Comparison of ENCODE assay signal across 1 cellular context in the genomic region with DNA sequence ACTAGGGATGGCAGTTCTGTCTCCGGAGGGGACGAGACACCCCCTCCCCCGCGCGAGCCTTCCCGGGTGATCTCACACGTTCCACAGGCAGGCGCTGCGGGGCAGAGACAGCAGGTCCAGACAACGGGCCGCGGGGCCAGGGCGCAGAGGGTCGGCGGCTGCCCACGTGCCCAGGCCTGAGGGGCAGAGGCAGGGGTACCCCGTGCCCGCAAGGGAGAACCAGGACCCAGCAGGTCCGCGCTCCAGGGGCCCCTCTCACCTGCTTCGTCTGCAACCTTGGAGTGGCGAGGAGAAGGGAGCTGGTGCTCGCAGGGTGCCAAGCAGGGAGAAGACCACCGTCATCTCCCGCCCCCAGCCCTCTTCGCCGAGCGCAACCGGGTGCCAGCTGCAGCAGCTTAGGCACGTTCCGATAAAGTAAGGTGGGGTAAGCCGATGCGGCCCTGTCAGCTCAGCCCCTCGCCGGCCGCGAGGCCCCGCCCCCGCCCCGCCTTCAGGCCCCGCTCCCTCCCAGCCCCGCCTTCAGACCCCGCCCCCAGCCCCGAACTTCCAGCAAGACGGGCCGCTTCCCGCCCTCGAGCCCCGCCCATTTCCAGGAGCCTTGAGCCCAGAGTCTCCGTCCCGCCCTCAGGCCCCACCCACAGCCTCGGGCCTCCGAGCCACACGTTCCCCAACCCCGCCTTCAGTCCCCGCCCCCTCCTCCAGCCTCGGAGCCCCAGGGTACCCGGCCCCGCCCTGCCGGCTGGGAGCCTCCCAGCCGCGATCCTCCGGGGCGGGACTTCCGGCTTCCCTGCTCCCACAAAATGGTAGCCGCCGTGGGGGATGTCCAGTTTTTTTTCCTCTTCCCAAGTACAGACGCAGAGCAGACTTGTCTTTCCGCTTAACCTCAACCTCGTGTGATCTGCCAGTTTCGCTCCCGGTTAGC.
TF ChIP-seq lines count a peak whose summit lies in the region.

A gene with protein sequence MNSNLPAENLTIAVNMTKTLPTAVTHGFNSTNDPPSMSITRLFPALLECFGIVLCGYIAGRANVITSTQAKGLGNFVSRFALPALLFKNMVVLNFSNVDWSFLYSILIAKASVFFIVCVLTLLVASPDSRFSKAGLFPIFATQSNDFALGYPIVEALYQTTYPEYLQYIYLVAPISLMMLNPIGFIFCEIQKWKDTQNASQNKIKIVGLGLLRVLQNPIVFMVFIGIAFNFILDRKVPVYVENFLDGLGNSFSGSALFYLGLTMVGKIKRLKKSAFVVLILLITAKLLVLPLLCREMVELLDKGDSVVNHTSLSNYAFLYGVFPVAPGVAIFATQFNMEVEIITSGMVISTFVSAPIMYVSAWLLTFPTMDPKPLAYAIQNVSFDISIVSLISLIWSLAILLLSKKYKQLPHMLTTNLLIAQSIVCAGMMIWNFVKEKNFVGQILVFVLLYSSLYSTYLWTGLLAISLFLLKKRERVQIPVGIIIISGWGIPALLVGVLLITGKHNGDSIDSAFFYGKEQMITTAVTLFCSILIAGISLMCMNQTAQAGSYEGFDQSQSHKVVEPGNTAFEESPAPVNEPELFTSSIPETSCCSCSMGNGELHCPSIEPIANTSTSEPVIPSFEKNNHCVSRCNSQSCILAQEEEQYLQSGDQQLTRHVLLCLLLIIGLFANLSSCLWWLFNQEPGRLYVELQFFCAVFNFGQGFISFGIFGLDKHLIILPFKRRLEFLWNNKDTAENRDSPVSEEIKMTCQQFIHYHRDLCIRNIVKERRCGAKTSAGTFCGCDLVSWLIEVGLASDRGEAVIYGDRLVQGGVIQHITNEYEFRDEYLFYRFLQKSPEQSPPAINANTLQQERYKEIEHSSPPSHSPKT (minus strand): TSS at position 416 of the 922 bp plus-strand sequence. CDS start 5,073 bp downstream, outside the sequence.

TF ChIP-seq in HepG2, 621 proteins besides CTCF, POLR2A, EP300 and RAD21 (continued from another document and continues in another):
- TF ChIP-seq, protein P1, sequence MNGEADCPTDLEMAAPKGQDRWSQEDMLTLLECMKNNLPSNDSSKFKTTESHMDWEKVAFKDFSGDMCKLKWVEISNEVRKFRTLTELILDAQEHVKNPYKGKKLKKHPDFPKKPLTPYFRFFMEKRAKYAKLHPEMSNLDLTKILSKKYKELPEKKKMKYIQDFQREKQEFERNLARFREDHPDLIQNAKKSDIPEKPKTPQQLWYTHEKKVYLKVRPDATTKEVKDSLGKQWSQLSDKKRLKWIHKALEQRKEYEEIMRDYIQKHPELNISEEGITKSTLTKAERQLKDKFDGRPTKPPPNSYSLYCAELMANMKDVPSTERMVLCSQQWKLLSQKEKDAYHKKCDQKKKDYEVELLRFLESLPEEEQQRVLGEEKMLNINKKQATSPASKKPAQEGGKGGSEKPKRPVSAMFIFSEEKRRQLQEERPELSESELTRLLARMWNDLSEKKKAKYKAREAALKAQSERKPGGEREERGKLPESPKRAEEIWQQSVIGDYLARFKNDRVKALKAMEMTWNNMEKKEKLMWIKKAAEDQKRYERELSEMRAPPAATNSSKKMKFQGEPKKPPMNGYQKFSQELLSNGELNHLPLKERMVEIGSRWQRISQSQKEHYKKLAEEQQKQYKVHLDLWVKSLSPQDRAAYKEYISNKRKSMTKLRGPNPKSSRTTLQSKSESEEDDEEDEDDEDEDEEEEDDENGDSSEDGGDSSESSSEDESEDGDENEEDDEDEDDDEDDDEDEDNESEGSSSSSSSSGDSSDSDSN (CRISPR knock-in tag; IDR thresholded peaks at IDR 0.05) = peak; percentile 64
- TF ChIP-seq RBAK (CRISPR knock-in tag; IDR thresholded peaks at IDR 0.05) = no peak
- TF ChIP-seq NFKB2 (CRISPR knock-in tag; IDR thresholded peaks at IDR 0.05; ENCODE audit: borderline replicate concordance) = peak; percentile 13; the same call in 1 of the 2 replicates
- no peak for TF ChIP-seq MIXL1 (CRISPR knock-in tag; IDR thresholded peaks at IDR 0.05)
- TF ChIP-seq ZNF839 (CRISPR knock-in tag; IDR thresholded peaks at IDR 0.05; ENCODE audit: borderline replicate concordance) = peak; percentile 76; the same call in 1 of the 2 replicates
- TF ChIP-seq, protein P2, sequence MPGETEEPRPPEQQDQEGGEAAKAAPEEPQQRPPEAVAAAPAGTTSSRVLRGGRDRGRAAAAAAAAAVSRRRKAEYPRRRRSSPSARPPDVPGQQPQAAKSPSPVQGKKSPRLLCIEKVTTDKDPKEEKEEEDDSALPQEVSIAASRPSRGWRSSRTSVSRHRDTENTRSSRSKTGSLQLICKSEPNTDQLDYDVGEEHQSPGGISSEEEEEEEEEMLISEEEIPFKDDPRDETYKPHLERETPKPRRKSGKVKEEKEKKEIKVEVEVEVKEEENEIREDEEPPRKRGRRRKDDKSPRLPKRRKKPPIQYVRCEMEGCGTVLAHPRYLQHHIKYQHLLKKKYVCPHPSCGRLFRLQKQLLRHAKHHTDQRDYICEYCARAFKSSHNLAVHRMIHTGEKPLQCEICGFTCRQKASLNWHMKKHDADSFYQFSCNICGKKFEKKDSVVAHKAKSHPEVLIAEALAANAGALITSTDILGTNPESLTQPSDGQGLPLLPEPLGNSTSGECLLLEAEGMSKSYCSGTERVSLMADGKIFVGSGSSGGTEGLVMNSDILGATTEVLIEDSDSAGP (CRISPR knock-in tag; IDR thresholded peaks at IDR 0.05; ENCODE audit: borderline replicate concordance) = peak; percentile 12; the same call in 1 of the 2 replicates
- no peak for TF ChIP-seq STAG1 (CRISPR knock-in tag; IDR thresholded peaks at IDR 0.05)
- TF ChIP-seq ZFY (CRISPR knock-in tag; IDR thresholded peaks at IDR 0.05) = peak; percentile 22; the same call in 1 of the 2 replicates
- TF ChIP-seq, protein P3, sequence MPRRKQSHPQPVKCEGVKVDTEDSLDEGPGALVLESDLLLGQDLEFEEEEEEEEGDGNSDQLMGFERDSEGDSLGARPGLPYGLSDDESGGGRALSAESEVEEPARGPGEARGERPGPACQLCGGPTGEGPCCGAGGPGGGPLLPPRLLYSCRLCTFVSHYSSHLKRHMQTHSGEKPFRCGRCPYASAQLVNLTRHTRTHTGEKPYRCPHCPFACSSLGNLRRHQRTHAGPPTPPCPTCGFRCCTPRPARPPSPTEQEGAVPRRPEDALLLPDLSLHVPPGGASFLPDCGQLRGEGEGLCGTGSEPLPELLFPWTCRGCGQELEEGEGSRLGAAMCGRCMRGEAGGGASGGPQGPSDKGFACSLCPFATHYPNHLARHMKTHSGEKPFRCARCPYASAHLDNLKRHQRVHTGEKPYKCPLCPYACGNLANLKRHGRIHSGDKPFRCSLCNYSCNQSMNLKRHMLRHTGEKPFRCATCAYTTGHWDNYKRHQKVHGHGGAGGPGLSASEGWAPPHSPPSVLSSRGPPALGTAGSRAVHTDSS (CRISPR knock-in tag; conservative IDR thresholded peaks at IDR 0.05) = no peak
- no peak for TF ChIP-seq DNMT1 (CRISPR knock-in tag; IDR thresholded peaks at IDR 0.05)
- TF ChIP-seq, protein P4, sequence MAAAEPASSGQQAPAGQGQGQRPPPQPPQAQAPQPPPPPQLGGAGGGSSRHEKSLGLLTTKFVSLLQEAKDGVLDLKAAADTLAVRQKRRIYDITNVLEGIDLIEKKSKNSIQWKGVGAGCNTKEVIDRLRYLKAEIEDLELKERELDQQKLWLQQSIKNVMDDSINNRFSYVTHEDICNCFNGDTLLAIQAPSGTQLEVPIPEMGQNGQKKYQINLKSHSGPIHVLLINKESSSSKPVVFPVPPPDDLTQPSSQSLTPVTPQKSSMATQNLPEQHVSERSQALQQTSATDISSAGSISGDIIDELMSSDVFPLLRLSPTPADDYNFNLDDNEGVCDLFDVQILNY (CRISPR knock-in tag; conservative IDR thresholded peaks at IDR 0.05) = 0 out of 2 replicates have a peak, but pooled peaks have one; percentile 34
- 0 out of 2 replicates have a peak, but pooled peaks have one; percentile 28 for TF ChIP-seq GZF1 (CRISPR knock-in tag; IDR thresholded peaks at IDR 0.05)
- TF ChIP-seq HNRNPUL1 (IDR thresholded peaks at IDR 0.05; ENCODE audit: low read depth, low read length) = no peak
- TF ChIP-seq, protein P5, sequence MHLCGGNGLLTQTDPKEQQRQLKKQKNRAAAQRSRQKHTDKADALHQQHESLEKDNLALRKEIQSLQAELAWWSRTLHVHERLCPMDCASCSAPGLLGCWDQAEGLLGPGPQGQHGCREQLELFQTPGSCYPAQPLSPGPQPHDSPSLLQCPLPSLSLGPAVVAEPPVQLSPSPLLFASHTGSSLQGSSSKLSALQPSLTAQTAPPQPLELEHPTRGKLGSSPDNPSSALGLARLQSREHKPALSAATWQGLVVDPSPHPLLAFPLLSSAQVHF (CRISPR knock-in tag; IDR thresholded peaks at IDR 0.05) = no peak
- TF ChIP-seq ZNF556 (CRISPR knock-in tag; IDR thresholded peaks at IDR 0.05; ENCODE audit: borderline replicate concordance) = no peak
- TF ChIP-seq ZNF749 (CRISPR knock-in tag; IDR thresholded peaks at IDR 0.05; ENCODE audit: borderline replicate concordance) = 0 out of 2 replicates have a peak, but pooled peaks have one; percentile 32
- TF ChIP-seq TEAD3 (CRISPR knock-in tag; optimal IDR thresholded peaks at IDR 0.05; ENCODE audit: borderline replicate concordance) = peak; percentile 58
- TF ChIP-seq NFE2L2 (IDR thresholded peaks at IDR 0.05; ENCODE audit: low read length) = no peak
- no peak for TF ChIP-seq ZNF713 (CRISPR knock-in tag; IDR thresholded peaks at IDR 0.05)
- no peak for TF ChIP-seq RFX3 (CRISPR knock-in tag; IDR thresholded peaks at IDR 0.05)
- TF ChIP-seq TARDBP (CRISPR knock-in tag; IDR thresholded peaks at IDR 0.05) = peak; percentile 34; the same call in 1 of the 2 replicates
- TF ChIP-seq, protein P6, sequence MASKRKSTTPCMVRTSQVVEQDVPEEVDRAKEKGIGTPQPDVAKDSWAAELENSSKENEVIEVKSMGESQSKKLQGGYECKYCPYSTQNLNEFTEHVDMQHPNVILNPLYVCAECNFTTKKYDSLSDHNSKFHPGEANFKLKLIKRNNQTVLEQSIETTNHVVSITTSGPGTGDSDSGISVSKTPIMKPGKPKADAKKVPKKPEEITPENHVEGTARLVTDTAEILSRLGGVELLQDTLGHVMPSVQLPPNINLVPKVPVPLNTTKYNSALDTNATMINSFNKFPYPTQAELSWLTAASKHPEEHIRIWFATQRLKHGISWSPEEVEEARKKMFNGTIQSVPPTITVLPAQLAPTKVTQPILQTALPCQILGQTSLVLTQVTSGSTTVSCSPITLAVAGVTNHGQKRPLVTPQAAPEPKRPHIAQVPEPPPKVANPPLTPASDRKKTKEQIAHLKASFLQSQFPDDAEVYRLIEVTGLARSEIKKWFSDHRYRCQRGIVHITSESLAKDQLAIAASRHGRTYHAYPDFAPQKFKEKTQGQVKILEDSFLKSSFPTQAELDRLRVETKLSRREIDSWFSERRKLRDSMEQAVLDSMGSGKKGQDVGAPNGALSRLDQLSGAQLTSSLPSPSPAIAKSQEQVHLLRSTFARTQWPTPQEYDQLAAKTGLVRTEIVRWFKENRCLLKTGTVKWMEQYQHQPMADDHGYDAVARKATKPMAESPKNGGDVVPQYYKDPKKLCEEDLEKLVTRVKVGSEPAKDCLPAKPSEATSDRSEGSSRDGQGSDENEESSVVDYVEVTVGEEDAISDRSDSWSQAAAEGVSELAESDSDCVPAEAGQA (IDR thresholded peaks at IDR 0.05; ENCODE audit: low read depth) = peak; percentile 72
- TF ChIP-seq, protein P6 (CRISPR knock-in tag; IDR thresholded peaks at IDR 0.05; ENCODE audit: borderline replicate concordance) = no peak
- TF ChIP-seq, protein P7, sequence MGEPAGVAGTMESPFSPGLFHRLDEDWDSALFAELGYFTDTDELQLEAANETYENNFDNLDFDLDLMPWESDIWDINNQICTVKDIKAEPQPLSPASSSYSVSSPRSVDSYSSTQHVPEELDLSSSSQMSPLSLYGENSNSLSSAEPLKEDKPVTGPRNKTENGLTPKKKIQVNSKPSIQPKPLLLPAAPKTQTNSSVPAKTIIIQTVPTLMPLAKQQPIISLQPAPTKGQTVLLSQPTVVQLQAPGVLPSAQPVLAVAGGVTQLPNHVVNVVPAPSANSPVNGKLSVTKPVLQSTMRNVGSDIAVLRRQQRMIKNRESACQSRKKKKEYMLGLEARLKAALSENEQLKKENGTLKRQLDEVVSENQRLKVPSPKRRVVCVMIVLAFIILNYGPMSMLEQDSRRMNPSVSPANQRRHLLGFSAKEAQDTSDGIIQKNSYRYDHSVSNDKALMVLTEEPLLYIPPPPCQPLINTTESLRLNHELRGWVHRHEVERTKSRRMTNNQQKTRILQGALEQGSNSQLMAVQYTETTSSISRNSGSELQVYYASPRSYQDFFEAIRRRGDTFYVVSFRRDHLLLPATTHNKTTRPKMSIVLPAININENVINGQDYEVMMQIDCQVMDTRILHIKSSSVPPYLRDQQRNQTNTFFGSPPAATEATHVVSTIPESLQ (CRISPR knock-in tag; conservative IDR thresholded peaks at IDR 0.05) = no peak
- TF ChIP-seq, protein P8, sequence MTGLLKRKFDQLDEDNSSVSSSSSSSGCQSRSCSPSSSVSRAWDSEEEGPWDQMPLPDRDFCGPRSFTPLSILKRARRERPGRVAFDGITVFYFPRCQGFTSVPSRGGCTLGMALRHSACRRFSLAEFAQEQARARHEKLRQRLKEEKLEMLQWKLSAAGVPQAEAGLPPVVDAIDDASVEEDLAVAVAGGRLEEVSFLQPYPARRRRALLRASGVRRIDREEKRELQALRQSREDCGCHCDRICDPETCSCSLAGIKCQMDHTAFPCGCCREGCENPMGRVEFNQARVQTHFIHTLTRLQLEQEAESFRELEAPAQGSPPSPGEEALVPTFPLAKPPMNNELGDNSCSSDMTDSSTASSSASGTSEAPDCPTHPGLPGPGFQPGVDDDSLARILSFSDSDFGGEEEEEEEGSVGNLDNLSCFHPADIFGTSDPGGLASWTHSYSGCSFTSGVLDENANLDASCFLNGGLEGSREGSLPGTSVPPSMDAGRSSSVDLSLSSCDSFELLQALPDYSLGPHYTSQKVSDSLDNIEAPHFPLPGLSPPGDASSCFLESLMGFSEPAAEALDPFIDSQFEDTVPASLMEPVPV (CRISPR knock-in tag; IDR thresholded peaks at IDR 0.05) = no peak
- no peak for TF ChIP-seq RBM22 (optimal IDR thresholded peaks at IDR 0.05; ENCODE audit: low read length)
- TF ChIP-seq ZNF598 (CRISPR knock-in tag; IDR thresholded peaks at IDR 0.05; ENCODE audit: borderline replicate concordance) = no peak
- TF ChIP-seq TOE1 (CRISPR knock-in tag; IDR thresholded peaks at IDR 0.05) = no peak
- TF ChIP-seq SMYD3 (CRISPR knock-in tag; IDR thresholded peaks at IDR 0.05) = no peak
- 0 out of 2 replicates have a peak, but pooled peaks have one; percentile 8 for TF ChIP-seq SPEN (CRISPR knock-in tag; IDR thresholded peaks at IDR 0.05; ENCODE audit: low read depth)
- no peak for TF ChIP-seq ZNF652 (CRISPR knock-in tag; IDR thresholded peaks at IDR 0.05; ENCODE audit: borderline replicate concordance, low read depth)
- TF ChIP-seq MED13 (CRISPR knock-in tag; IDR thresholded peaks at IDR 0.05) = no peak
